ENCODE assay signal across 15 cellular contexts in the genomic region with DNA sequence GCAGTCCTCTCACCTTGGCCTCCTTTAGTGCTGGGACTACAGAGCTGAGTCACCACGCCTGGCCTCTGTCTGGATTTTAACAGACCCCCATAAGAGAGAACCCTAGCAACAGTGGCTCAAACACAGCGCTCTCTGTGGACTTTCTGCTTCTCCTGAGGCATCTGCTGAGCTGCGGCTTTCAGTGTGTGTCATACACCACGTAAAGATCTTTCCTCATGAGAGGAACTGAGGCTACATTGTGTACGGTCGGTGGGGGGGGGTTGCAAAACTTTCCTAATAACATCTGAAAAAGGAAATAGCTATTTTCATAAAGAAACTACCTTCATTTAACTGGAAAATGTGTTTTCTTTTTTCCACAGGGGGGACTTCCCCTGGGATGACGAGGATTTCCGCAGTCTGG. TPM values are rescaled to one million over a fixed set of nuclear protein-coding genes. Genes with fewer than 3 reads are reported as not detected.
DNase-seq lines count a peak whose midpoint lies in the region; ATAC-seq and TF ChIP-seq lines count a peak whose summit lies in the region.
"Had no signal": no experiment of that assay in that cellular context is flagged by ENCODE, and none has a peak within 500 bp of the region (broad histone marks: within the 10 kb centered on the region; RNA-seq: fewer than 3 reads in every experiment).

No MANE protein-coding gene starts in this region.

- peak; percentile 32 for DNase-seq in activated CD8-positive, alpha-beta T cell treated with anti-CD3 and anti-CD28 coated beads for 36 hours
- no peak for DNase-seq in activated CD8-positive, alpha-beta T cell treated with anti-CD3 and anti-CD28 coated beads, Interleukin-2, amount 10 ng/mL, durations not matched to agents 7 days and 5 days
- DNase-seq in RPMI7951 (ENCODE audit: low read depth) (peak; percentile 48), endodermal cell (no peak)
- no peak for DNase-seq in stimulated activated effector memory CD8-positive, alpha-beta T cell treated with anti-CD3 and anti-CD28 coated beads, Interleukin-12 subunit alpha, Interleukin-12 subunit beta, amount 100 ng/mL, for 72 hours (ENCODE audit: low spot score in 2 of 2)
- DNase-seq: ACHN, adrenal gland, DMS153, NCI-H1092, NCI-H345, nucleus accumbens had no signal

- H3K36me3 Mint-ChIP-seq in activated CD8-positive, alpha-beta T cell treated with anti-CD3 and anti-CD28 coated beads for 36 hours (ENCODE audit: low read depth) = peaks cover 50% of the 10 kb centered on the region
- H3K36me3 Mint-ChIP-seq in activated CD8-positive, alpha-beta T cell treated with anti-CD3 and anti-CD28 coated beads, Interleukin-2, amount 10 ng/mL, durations not matched to agents 7 days and 5 days (ENCODE audit: low read depth) = peaks cover 51% of the 10 kb centered on the region
- H3K36me3 Mint-ChIP-seq in stimulated activated effector memory CD8-positive, alpha-beta T cell treated with anti-CD3 and anti-CD28 coated beads, Interleukin-12 subunit alpha, Interleukin-12 subunit beta, amount 100 ng/mL, for 72 hours = peaks cover 98% of the 10 kb centered on the region
- peaks cover 62% of the 10 kb centered on the region for H3K36me3 Mint-ChIP-seq in endodermal cell (ENCODE audit: low read depth)

- peaks cover 79% of the 10 kb centered on the region for H3K36me3 ChIP-seq in endodermal cell (ENCODE audit: control insufficient read depth, insufficient read depth, low read length)

- H3K27me3 ChIP-seq in endodermal cell (ENCODE audit: control insufficient read depth, insufficient read depth, low read length, poor library complexity, severe bottlenecking) = no peaks in the 10 kb centered on the region
- H3K27me3 ChIP-seq: adrenal gland had no signal

- ATAC-seq in activated CD8-positive, alpha-beta T cell treated with anti-CD3 and anti-CD28 coated beads for 36 hours = peak; percentile 51
- no peak for ATAC-seq in activated CD8-positive, alpha-beta T cell treated with anti-CD3 and anti-CD28 coated beads, Interleukin-2, amount 10 ng/mL, durations not matched to agents 7 days and 5 days
- ATAC-seq in GM21723 (IDR thresholded peaks at IDR 0.05; ENCODE audit: unreplicated experiment) = peak; percentile 81
- peak; percentile 55 for ATAC-seq in stimulated activated effector memory CD8-positive, alpha-beta T cell treated with anti-CD3 and anti-CD28 coated beads, Interleukin-12 subunit alpha, Interleukin-12 subunit beta, amount 100 ng/mL, for 72 hours
- ATAC-seq in HG02678 (IDR thresholded peaks at IDR 0.05; ENCODE audit: unreplicated experiment) = no peak
- no peak for ATAC-seq in HG03439 (IDR thresholded peaks at IDR 0.05; ENCODE audit: unreplicated experiment)
- ATAC-seq: Panc1 had no signal

- H3K4me1 ChIP-seq in endodermal cell (ENCODE audit: control insufficient read depth, insufficient read depth, low read length) = no peaks in the 10 kb centered on the region
- H3K4me1 ChIP-seq: adrenal gland had no signal

- no peak for TF ChIP-seq CTCF in activated CD8-positive, alpha-beta T cell treated with anti-CD3 and anti-CD28 coated beads for 36 hours (IDR thresholded peaks at IDR 0.05)
- no peak for TF ChIP-seq CTCF in endodermal cell (conservative IDR thresholded peaks at IDR 0.05)

- H3K4me3 ChIP-seq in endodermal cell (ENCODE audit: low read length) = no peak overlapping the region
- H3K4me3 ChIP-seq: adrenal gland had no signal

- H3K4me1 Mint-ChIP-seq in activated CD8-positive, alpha-beta T cell treated with anti-CD3 and anti-CD28 coated beads for 36 hours (ENCODE audit: low read depth) = peaks cover 6% of the 10 kb centered on the region
- H3K4me1 Mint-ChIP-seq in activated CD8-positive, alpha-beta T cell treated with anti-CD3 and anti-CD28 coated beads, Interleukin-2, amount 10 ng/mL, durations not matched to agents 7 days and 5 days (ENCODE audit: low read depth) = peaks cover 14% of the 10 kb centered on the region
- H3K4me1 Mint-ChIP-seq in stimulated activated effector memory CD8-positive, alpha-beta T cell treated with anti-CD3 and anti-CD28 coated beads, Interleukin-12 subunit alpha, Interleukin-12 subunit beta, amount 100 ng/mL, for 72 hours = no peaks in the 10 kb centered on the region
- H3K4me1 Mint-ChIP-seq in endodermal cell = no peaks in the 10 kb centered on the region

- WGBS in endodermal cell (ENCODE audit: insufficient coverage in 1 of 2, insufficient read length in 1 of 2), 2 experiments = 94 to 100% methylated on average over 5 to 8 of the region's 8 CpGs

- CTCF ChIA-PET in activated CD8-positive, alpha-beta T cell treated with anti-CD3 and anti-CD28 coated beads for 36 hours (lab: Charles Lee) = no interaction called here
- CTCF ChIA-PET in activated CD8-positive, alpha-beta T cell treated with anti-CD3 and anti-CD28 coated beads, Interleukin-2, amount 10 ng/mL, durations not matched to agents 7 days and 5 days (lab: Charles Lee) = interaction anchor here (1.2 kb wide), 1 partner anchor 34 kb away, joined by 3 read pairs; no protein-coding TSS in a partner anchor

- no peaks in the 10 kb centered on the region for H3K9me3 Mint-ChIP-seq in activated CD8-positive, alpha-beta T cell treated with anti-CD3 and anti-CD28 coated beads for 36 hours
- no peaks in the 10 kb centered on the region for H3K9me3 Mint-ChIP-seq in activated CD8-positive, alpha-beta T cell treated with anti-CD3 and anti-CD28 coated beads, Interleukin-2, amount 10 ng/mL, durations not matched to agents 7 days and 5 days (ENCODE audit: insufficient read depth)
- H3K9me3 Mint-ChIP-seq in stimulated activated effector memory CD8-positive, alpha-beta T cell treated with anti-CD3 and anti-CD28 coated beads, Interleukin-12 subunit alpha, Interleukin-12 subunit beta, amount 100 ng/mL, for 72 hours = no peaks in the 10 kb centered on the region
- no peaks in the 10 kb centered on the region for H3K9me3 Mint-ChIP-seq in endodermal cell

- POLR2A ChIA-PET in activated CD8-positive, alpha-beta T cell treated with anti-CD3 and anti-CD28 coated beads for 36 hours (lab: Charles Lee) = interaction anchor here (0.7 to 1.7 kb wide), 3 partner anchors 9 to 218 kb away, joined by 3 to 8 read pairs (median 4); no protein-coding TSS in a partner anchor
- POLR2A ChIA-PET in activated CD8-positive, alpha-beta T cell treated with anti-CD3 and anti-CD28 coated beads, Interleukin-2, amount 10 ng/mL, durations not matched to agents 7 days and 5 days (lab: Charles Lee) = interaction anchor here (1.0 kb wide), 1 partner anchor 9 kb away, joined by 3 read pairs; no protein-coding TSS in a partner anchor

- H3K9me3 ChIP-seq in endodermal cell (ENCODE audit: control insufficient read depth, low read length) = no peaks in the 10 kb centered on the region
- H3K9me3 ChIP-seq: adrenal gland had no signal

- no peak overlapping the region for H3K9ac ChIP-seq in endodermal cell (ENCODE audit: extremely low read depth, low read length, poor library complexity, severe bottlenecking)

- H3K27ac ChIP-seq in endodermal cell (ENCODE audit: low read depth, low read length) = no peak overlapping the region
- H3K27ac ChIP-seq: adrenal gland had no signal

- intact Hi-C loops in activated CD8-positive, alpha-beta T cell treated with anti-CD3 and anti-CD28 coated beads for 36 hours (cut with micrococcal nuclease) = no loop called here

- no peak overlapping the region for H3K4me3 Mint-ChIP-seq in activated CD8-positive, alpha-beta T cell treated with anti-CD3 and anti-CD28 coated beads for 36 hours
- H3K4me3 Mint-ChIP-seq in activated CD8-positive, alpha-beta T cell treated with anti-CD3 and anti-CD28 coated beads, Interleukin-2, amount 10 ng/mL, durations not matched to agents 7 days and 5 days = no peak overlapping the region
- H3K4me3 Mint-ChIP-seq in stimulated activated effector memory CD8-positive, alpha-beta T cell treated with anti-CD3 and anti-CD28 coated beads, Interleukin-12 subunit alpha, Interleukin-12 subunit beta, amount 100 ng/mL, for 72 hours = no peak overlapping the region
- H3K4me3 Mint-ChIP-seq in endodermal cell = no peak overlapping the region

- H3K27me3 Mint-ChIP-seq in activated CD8-positive, alpha-beta T cell treated with anti-CD3 and anti-CD28 coated beads for 36 hours = no peaks in the 10 kb centered on the region
- H3K27me3 Mint-ChIP-seq in activated CD8-positive, alpha-beta T cell treated with anti-CD3 and anti-CD28 coated beads, Interleukin-2, amount 10 ng/mL, durations not matched to agents 7 days and 5 days (ENCODE audit: low read depth) = no peaks in the 10 kb centered on the region
- no peaks in the 10 kb centered on the region for H3K27me3 Mint-ChIP-seq in endodermal cell (ENCODE audit: insufficient read depth)

- H3K27ac Mint-ChIP-seq in activated CD8-positive, alpha-beta T cell treated with anti-CD3 and anti-CD28 coated beads for 36 hours = no peak overlapping the region
- H3K27ac Mint-ChIP-seq in activated CD8-positive, alpha-beta T cell treated with anti-CD3 and anti-CD28 coated beads, Interleukin-2, amount 10 ng/mL, durations not matched to agents 7 days and 5 days = no peak overlapping the region
- H3K27ac Mint-ChIP-seq in stimulated activated effector memory CD8-positive, alpha-beta T cell treated with anti-CD3 and anti-CD28 coated beads, Interleukin-12 subunit alpha, Interleukin-12 subunit beta, amount 100 ng/mL, for 72 hours = no peak overlapping the region
- H3K27ac Mint-ChIP-seq in endodermal cell = no peak overlapping the region

RNA-seq across cellular contexts. Expression of a gene that starts 32.9 kb away (rescaled TPM):
- 10 to 100 TPM; 18.4 to 21.2 TPM for total RNA-seq in activated CD8-positive, alpha-beta T cell treated with anti-CD3 and anti-CD28 coated beads for 36 hours
- total RNA-seq in activated CD8-positive, alpha-beta T cell treated with anti-CD3 and anti-CD28 coated beads, Interleukin-2, amount 10 ng/mL, durations not matched to agents 7 days and 5 days = 10 to 100 TPM; 19.8 to 25.7 TPM
- total RNA-seq in RPMI7951 (2014; rRNA removed; shearing (Covaris generic)) = 97.2 and 143 TPM in 2 replicates
- total RNA-seq in endodermal cell = 10 to 100 TPM; 74.9 to 81.2 TPM
- 53.8 TPM for polyA plus RNA-seq in endodermal cell (2013, experiment 1 of 2)
- 53.3 TPM for polyA plus RNA-seq in endodermal cell (2013, experiment 2 of 2)

RNA-seq across cellular contexts. Expression of a gene that starts 37.8 kb away (rescaled TPM):
- total RNA-seq in activated CD8-positive, alpha-beta T cell treated with anti-CD3 and anti-CD28 coated beads for 36 hours = under 1 TPM; 0.52 to 0.96 TPM
- under 1 TPM in 1 of 2 experiments, not detected in 1; 0.18 TPM for total RNA-seq in activated CD8-positive, alpha-beta T cell treated with anti-CD3 and anti-CD28 coated beads, Interleukin-2, amount 10 ng/mL, durations not matched to agents 7 days and 5 days
- 7.7 TPM in 2 replicates for total RNA-seq in RPMI7951 (2014; rRNA removed; shearing (Covaris generic))
- 10 to 100 TPM; 31.5 to 32.5 TPM for total RNA-seq in endodermal cell
- 29.9 TPM for polyA plus RNA-seq in endodermal cell (2013, experiment 1 of 2)
- polyA plus RNA-seq in endodermal cell (2013, experiment 2 of 2) = 27.8 TPM

RNA-seq across cellular contexts. Expression of a gene that starts 58.3 kb away (rescaled TPM):
- 1 to 10 TPM in 1 of 2 experiments, under 1 TPM in 1; 0.27 to 1.2 TPM for total RNA-seq in activated CD8-positive, alpha-beta T cell treated with anti-CD3 and anti-CD28 coated beads for 36 hours
- total RNA-seq in activated CD8-positive, alpha-beta T cell treated with anti-CD3 and anti-CD28 coated beads, Interleukin-2, amount 10 ng/mL, durations not matched to agents 7 days and 5 days = 1 to 10 TPM; 1.1 to 1.3 TPM
- 229 and 237 TPM in 2 replicates for total RNA-seq in RPMI7951 (2014; rRNA removed; shearing (Covaris generic))
- 100 to 1,000 TPM; 109 to 140 TPM for total RNA-seq in endodermal cell
- polyA plus RNA-seq in endodermal cell (2013, experiment 1 of 2) = 466 TPM
- 448 TPM for polyA plus RNA-seq in endodermal cell (2013, experiment 2 of 2)

Comparison
In these comparisons a context has a peak if more than half of its experiments do, and no peak if none do; other contexts are left out.
1. ATAC-seq: peak in activated CD8-positive, alpha-beta T cell treated with anti-CD3 and anti-CD28 coated beads for 36 hours (single experiment), GM21723 (single experiment) and stimulated activated effector memory CD8-positive, alpha-beta T cell treated with anti-CD3 and anti-CD28 coated beads, Interleukin-12 subunit alpha, Interleukin-12 subunit beta, amount 100 ng/mL, for 72 hours (single experiment); none in activated CD8-positive, alpha-beta T cell treated with anti-CD3 and anti-CD28 coated beads, Interleukin-2, amount 10 ng/mL, durations not matched to agents 7 days and 5 days (single experiment), HG02678 (single experiment) and HG03439 (single experiment).
2. DNase-seq: peak in activated CD8-positive, alpha-beta T cell treated with anti-CD3 and anti-CD28 coated beads for 36 hours (single experiment) and RPMI7951 (single experiment); none in activated CD8-positive, alpha-beta T cell treated with anti-CD3 and anti-CD28 coated beads, Interleukin-2, amount 10 ng/mL, durations not matched to agents 7 days and 5 days (single experiment), stimulated activated effector memory CD8-positive, alpha-beta T cell treated with anti-CD3 and anti-CD28 coated beads, Interleukin-12 subunit alpha, Interleukin-12 subunit beta, amount 100 ng/mL, for 72 hours (0 of 2) and endodermal cell (single experiment).
3. RNA of a gene that starts 58.3 kb away (total RNA-seq): 229 to 237 TPM in RPMI7951 and 109 to 140 TPM in endodermal cell; 1.1 to 1.3 TPM in activated CD8-positive, alpha-beta T cell treated with anti-CD3 and anti-CD28 coated beads, Interleukin-2, amount 10 ng/mL, durations not matched to agents 7 days and 5 days and 0.27 to 1.2 TPM in activated CD8-positive, alpha-beta T cell treated with anti-CD3 and anti-CD28 coated beads for 36 hours; every median in the first group is over 10 times any median in the second.